18 cellular contexts compared by ENCODE assay signal in the genomic region with DNA sequence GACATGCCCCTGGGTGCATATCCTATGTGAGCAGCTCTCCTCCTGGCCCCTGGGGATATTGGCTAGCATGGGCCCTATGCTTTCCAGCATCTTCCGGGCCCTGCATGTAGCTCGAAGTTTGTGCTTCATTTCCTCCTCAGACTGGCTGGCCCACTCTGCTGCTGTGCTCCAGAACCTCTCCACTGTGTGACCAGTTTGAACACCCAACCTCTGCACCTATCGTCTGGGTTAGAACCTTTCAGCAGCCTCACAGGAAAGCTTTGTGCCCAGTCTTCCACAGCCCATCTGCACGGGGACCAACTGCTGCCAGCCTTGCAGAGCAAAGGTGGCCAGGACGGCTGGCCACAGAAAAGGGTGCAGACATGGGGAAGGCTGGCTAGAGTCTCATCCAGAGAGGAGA. TPM values are rescaled to one million over a fixed set of nuclear protein-coding genes. Genes with fewer than 3 reads are reported as not detected.
DNase-seq lines count a peak whose midpoint lies in the region; ATAC-seq and TF ChIP-seq lines count a peak whose summit lies in the region.
"Had no signal": no experiment of that assay in that cellular context is flagged by ENCODE, and none has a peak within 500 bp of the region (broad histone marks: within the 10 kb centered on the region; RNA-seq: fewer than 3 reads in every experiment).

No MANE protein-coding gene starts in this region.

- H4K20me1 ChIP-seq in PC-3 (ENCODE audit: low read length): no peaks in the 10 kb centered on the region

- H3F3A ChIP-seq in PC-3 (ENCODE audit: low read length, unreplicated experiment): no peaks in the 10 kb centered on the region

- H3K9ac ChIP-seq in PC-3 (ENCODE audit: low read length): no peak overlapping the region
- H3K9ac ChIP-seq in endodermal cell (ENCODE audit: extremely low read depth, low read length, poor library complexity, severe bottlenecking): no peak overlapping the region

- H3K27me3 ChIP-seq in breast epithelium (no peaks in the 10 kb centered on the region), PC-3 (ENCODE audit: low read length) (no peaks in the 10 kb centered on the region), endodermal cell (ENCODE audit: control insufficient read depth, insufficient read depth, low read length, poor library complexity, severe bottlenecking) (no peaks in the 10 kb centered on the region)

- H3K79me2 ChIP-seq in PC-3 (ENCODE audit: low read length): no peaks in the 10 kb centered on the region

- H3K4me3 Mint-ChIP-seq in MCF 10A (ENCODE audit: unreplicated experiment) (no peak overlapping the region), endodermal cell (no peak overlapping the region)

- ATAC-seq in PC-3 (no peak), HG02973 (IDR thresholded peaks at IDR 0.05; ENCODE audit: unreplicated experiment) (no peak)
- ATAC-seq: HCT116, K562 had no signal

- TF ChIP-seq POLR2A in breast epithelium (IDR thresholded peaks at IDR 0.05): no peak

- H3K36me3 ChIP-seq in breast epithelium (no peaks in the 10 kb centered on the region), PC-3 (ENCODE audit: low read depth, low read length) (no peaks in the 10 kb centered on the region), endodermal cell (ENCODE audit: control insufficient read depth, insufficient read depth, low read length) (no peaks in the 10 kb centered on the region)

- H3K9me3 Mint-ChIP-seq in MCF 10A (ENCODE audit: unreplicated experiment) (no peaks in the 10 kb centered on the region), endodermal cell (peaks cover 10% of the 10 kb centered on the region)

- H3K4me1 ChIP-seq in breast epithelium (no peaks in the 10 kb centered on the region), PC-3 (ENCODE audit: insufficient read depth, low read length) (no peaks in the 10 kb centered on the region), endodermal cell (ENCODE audit: control insufficient read depth, insufficient read depth, low read length) (no peaks in the 10 kb centered on the region)

- WGBS in endodermal cell (ENCODE audit: insufficient coverage in 1 of 2, insufficient read length in 1 of 2), 2 experiments: 93 to 100% methylated on average over 4 to 5 of the region's 5 CpGs

- DNase-seq in MCF 10A (ENCODE audit: unreplicated experiment) (no peak), breast epithelium (ENCODE audit: low spot score in 2 of 2) (no peak), PC-3 (peak; percentile 0), endodermal cell (peak; percentile 40), posterior vena cava (ENCODE audit: low spot score) (peak; percentile 55), DMS53 treated with DMSO at 0.1 percent for 48 hours (lab: John Stamatoyannopoulos, UW; ENCODE audit: unreplicated experiment) (no peak), iPS-NIHi11 (ENCODE audit: low spot score) (no peak)
- DNase-seq: DMS79 treated with DMSO at 0.1 percent for 48 hours, NCI-H1105 treated with DMSO at 0.1 percent for 48 hours, NCI-H187, NCI-H2107, NCI-H510A, NCI-H748 treated with DMSO at 0.1 percent for 48 hours, PC-9 had no signal

- BruUV-seq in MCF 10A (replicated peaks; lab: Mats Ljungman, UMichigan) (no TSS peak), PC-3 (replicated peaks; lab: Mats Ljungman, UMichigan) (no TSS peak)

- no peak overlapping the region for H3K4me2 ChIP-seq in PC-3 (ENCODE audit: low read length)
- H3K4me2 ChIP-seq: PC-9 had no signal

- no peaks in the 10 kb centered on the region for H3K36me3 Mint-ChIP-seq in MCF 10A (ENCODE audit: insufficient read depth, unreplicated experiment)
- H3K36me3 Mint-ChIP-seq in endodermal cell (ENCODE audit: low read depth): peaks cover 4% of the 10 kb centered on the region

- H3K4me1 Mint-ChIP-seq in MCF 10A (ENCODE audit: insufficient read depth, unreplicated experiment): peaks cover 7% of the 10 kb centered on the region
- H3K4me1 Mint-ChIP-seq in endodermal cell: no peaks in the 10 kb centered on the region

- CTCF ChIA-PET in MCF 10A (lab: Yijun Ruan, JAX): interaction anchor here (0.6 to 1.6 kb wide), 15 partner anchors 9 to 220 kb away, joined by 3 to 10 read pairs (median 4); no protein-coding TSS in a partner anchor
- CTCF ChIA-PET in PC-3 (lab: Charles Lee): no interaction called here

- no peak overlapping the region for H3K4me3 ChIP-seq in breast epithelium
- no peak overlapping the region for H3K4me3 ChIP-seq in PC-3 (ENCODE audit: low read length)
- no peak overlapping the region for H3K4me3 ChIP-seq in endodermal cell (ENCODE audit: low read length)
- H3K4me3 ChIP-seq: K562, PC-9 had no signal

- H2AFZ ChIP-seq in PC-3 (ENCODE audit: low read length): no peak overlapping the region
- H2AFZ ChIP-seq: PC-9 had no signal

- H3K27me3 Mint-ChIP-seq in MCF 10A (ENCODE audit: insufficient read depth, unreplicated experiment) (no peaks in the 10 kb centered on the region), endodermal cell (ENCODE audit: insufficient read depth) (no peaks in the 10 kb centered on the region)

- no peak overlapping the region for H3K27ac ChIP-seq in breast epithelium
- no peak overlapping the region for H3K27ac ChIP-seq in PC-3 (ENCODE audit: low read length)
- H3K27ac ChIP-seq in endodermal cell (ENCODE audit: low read depth, low read length): no peak overlapping the region
- H3K27ac ChIP-seq: C4-2B, PC-9 had no signal

- POLR2A ChIA-PET in MCF 10A (lab: Yijun Ruan, JAX) (interaction anchor here (0.6 to 2.3 kb wide), 6 partner anchors 18 to 176 kb away, joined by 3 to 16 read pairs (median 4); partner anchors contain the start of genes GLG1 and PSMD7), PC-3 (lab: Charles Lee; ENCODE audit: unreplicated experiment) (no interaction called here)

- H3K9me3 ChIP-seq in breast epithelium (peaks cover 0 to 4% of the 10 kb centered on the region in 2 donors), PC-3 (ENCODE audit: low read length) (no peaks in the 10 kb centered on the region), endodermal cell (ENCODE audit: control insufficient read depth, low read length) (no peaks in the 10 kb centered on the region)

- TF ChIP-seq CTCF in MCF 10A (IDR thresholded peaks at IDR 0.05; ENCODE audit: unreplicated experiment): no peak
- TF ChIP-seq CTCF in breast epithelium (IDR thresholded peaks at IDR 0.05): no peak
- TF ChIP-seq CTCF in PC-3 (conservative IDR thresholded peaks at IDR 0.05; ENCODE audit: low read depth, low read length): no peak
- TF ChIP-seq CTCF in endodermal cell (conservative IDR thresholded peaks at IDR 0.05): no peak

- H3K9me2 ChIP-seq in PC-3 (replicated peaks; ENCODE audit: low read length): no peaks in the 10 kb centered on the region

- intact Hi-C loops in MCF 10A (cut with micrococcal nuclease): loop anchor here (2.0 to 5.0 kb wide), 2 partner anchors 64 to 121 kb away; no protein-coding TSS in a partner anchor
- intact Hi-C loops in breast epithelium (cut with DNase I; ENCODE audit: low total_unique reads): no loop called here
- intact Hi-C loops in PC-3 (cut with micrococcal nuclease): no loop called here
- intact Hi-C loops in posterior vena cava (cut with DNase I): no loop called here

- H3K27ac Mint-ChIP-seq in MCF 10A (ENCODE audit: low read depth, unreplicated experiment) (peak overlapping the region; percentile 59), endodermal cell (peak overlapping the region; percentile 30)

RNA-seq across cellular contexts. Expression of gene CLEC18B, which starts 10.2 kb away (rescaled TPM):
- 0.89 TPM in 1 of 2 replicates, not detected in the other for total RNA-seq in MCF 10A (2022)
- 1 to 10 TPM in 1 of 3 donors, under 1 TPM in 1, not detected in 1; 0.16 to 1.6 TPM for total RNA-seq in breast epithelium
- total RNA-seq in PC-3 (2014; rRNA removed): 0.29 and 0.87 TPM in 2 replicates
- total RNA-seq in endodermal cell: not detected
- polyA plus RNA-seq in endodermal cell (2013, experiment 1 of 2): 65.1 TPM
- 73.1 TPM for polyA plus RNA-seq in endodermal cell (2013, experiment 2 of 2)
- total RNA-seq in posterior vena cava: under 1 TPM; 0.52 to 0.60 TPM

RNA-seq across cellular contexts. Expression of gene NPIPB15, which starts 55.4 kb away (rescaled TPM):
- 3.5 and 4.4 TPM in 2 replicates for total RNA-seq in MCF 10A (2022)
- 10 to 100 TPM in 1 of 3 donors, 1 to 10 TPM in 1, not detected in 1; 2.4 to 14.0 TPM for total RNA-seq in breast epithelium
- not detected in 2 replicates for total RNA-seq in PC-3 (2014; rRNA removed)
- total RNA-seq in endodermal cell: 1 to 10 TPM in 1 of 2 donors, under 1 TPM in 1; 0.89 to 7.2 TPM
- 7.3 TPM for polyA plus RNA-seq in endodermal cell (2013, experiment 1 of 2)
- 7.4 TPM for polyA plus RNA-seq in endodermal cell (2013, experiment 2 of 2)
- total RNA-seq in posterior vena cava: 1 to 10 TPM; 2.6 to 2.7 TPM

Comparison
In these comparisons a context has a peak if more than half of its experiments do, and no peak if none do; other contexts are left out.
1. DNase-seq: peak in PC-3 (single experiment), endodermal cell (single experiment) and posterior vena cava (single experiment); none in MCF 10A (single experiment), breast epithelium (0 of 2), DMS53 treated with DMSO at 0.1 percent for 48 hours (single experiment) and iPS-NIHi11 (single experiment).